21 cellular contexts compared by ENCODE assay signal in the genomic region with DNA sequence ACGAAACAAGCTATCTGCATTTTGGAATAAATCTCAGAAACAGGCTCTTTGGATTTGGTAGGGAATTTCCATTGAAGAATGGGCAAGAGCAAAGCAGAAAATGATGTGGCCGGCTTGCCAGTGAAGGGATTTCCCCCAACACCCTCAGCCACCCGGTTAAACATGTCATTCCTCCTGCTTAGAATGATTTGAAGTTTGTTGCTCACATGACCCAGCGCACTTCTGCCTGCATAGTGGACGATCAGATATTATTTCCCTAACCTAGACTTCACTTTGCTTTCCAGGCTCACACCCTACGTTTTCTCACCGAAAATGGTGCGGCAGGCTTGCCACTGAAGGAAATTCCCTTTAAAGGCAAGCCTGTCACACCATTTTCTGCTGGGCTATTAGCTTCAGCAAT.
A peak's percentile ranks its signal among the peaks of the same experiment; 100 is the strongest.
DNase-seq lines count a peak whose midpoint lies in the region; ATAC-seq and TF ChIP-seq lines count a peak whose summit lies in the region.
"Had no signal": no experiment of that assay in that cellular context is flagged by ENCODE, and none has a peak within 500 bp of the region (broad histone marks: within the 10 kb centered on the region; RNA-seq: fewer than 3 reads in every experiment).

No MANE protein-coding gene starts in this region.

- peaks cover 5% of the 10 kb centered on the region; the same call in 1 of the 2 replicates for H4K20me1 ChIP-seq in IMR-90 (ENCODE audit: insufficient read depth, low read length)

- TF ChIP-seq RAD21 in IMR-90 (IDR thresholded peaks at IDR 0.05; ENCODE audit: low read length): no peak

- H3K9me3 ChIP-seq in IMR-90 (ENCODE audit: control insufficient read depth, insufficient read depth, low read length): no peaks in the 10 kb centered on the region
- H3K9me3 ChIP-seq: Caco-2 had no signal

- no peak overlapping the region for H3K4me3 ChIP-seq in IMR-90 (ENCODE audit: insufficient read depth, low read depth, low read length)

- H3K18ac ChIP-seq in IMR-90 (ENCODE audit: low read depth, low read length): peak overlapping the region; percentile 57; the same call in 1 of the 2 replicates

- no peak overlapping the region for H2AK9ac ChIP-seq in IMR-90 (replicated peaks; ENCODE audit: low read depth, low read length, poor library complexity)

- H4K91ac ChIP-seq in IMR-90 (ENCODE audit: insufficient read depth, low read depth, low read length): peak overlapping the region; percentile 35; the same call in 1 of the 2 replicates

- H3K27me3 ChIP-seq in IMR-90 (ENCODE audit: control insufficient read depth, insufficient read depth, low read length): no peaks in the 10 kb centered on the region

- peaks cover 11% of the 10 kb centered on the region for H3K4me1 ChIP-seq in IMR-90 (ENCODE audit: control insufficient read depth, insufficient read depth, low read length)
- H3K4me1 ChIP-seq: Caco-2 had no signal

- H3K4ac ChIP-seq in IMR-90 (ENCODE audit: low read depth, low read length): peak overlapping the region; percentile 9; the same call in 1 of the 2 replicates

- WGBS in IMR-90 (ENCODE audit: extremely low coverage in 2 of 2, insufficient read length in 1 of 2), 2 experiments: no CpG with 5 or more reads among the region's 8 CpGs

- TF ChIP-seq CTCF in IMR-90 (conservative IDR thresholded peaks at IDR 0.05; ENCODE audit: low read depth, low read length) (no peak), chondrocyte (IDR thresholded peaks at IDR 0.05) (no peak), nephron progenitor cell (IDR thresholded peaks at IDR 0.05) (no peak)

- H3K27ac ChIP-seq in IMR-90 (ENCODE audit: insufficient read depth, low read length): peak overlapping the region; percentile 23; the same call in 1 of the 2 replicates
- H3K27ac ChIP-seq: C4-2B had no signal

- H3K9me3 Mint-ChIP-seq in chondrocyte (ENCODE audit: low read depth) (no peaks in the 10 kb centered on the region), nephron progenitor cell (no peaks in the 10 kb centered on the region)
- H3K9me3 Mint-ChIP-seq in activated naive CD4-positive, alpha-beta T cell treated with anti-CD3 and anti-CD28 coated beads for 36 hours: peaks cover 5% of the 10 kb centered on the region
- H3K9me3 Mint-ChIP-seq: HFFc6 had no signal

- in situ Hi-C loops in IMR-90 (cut with MboI; ENCODE audit: low sequenced_read_pairs): no loop called here

- no peak overlapping the region for H2AFZ ChIP-seq in IMR-90 (replicated peaks; ENCODE audit: low read length, poor library complexity)

- H3K9ac ChIP-seq in IMR-90 (ENCODE audit: low read depth, low read length): no peak overlapping the region

- no peak for ATAC-seq in IMR-90 (ENCODE audit: low read depth)
- ATAC-seq: HCT116 had no signal

- DNase-seq in IMR-90: no peak
- no peak for DNase-seq in chondrocyte (ENCODE audit: low spot score)
- no peak for DNase-seq in nephron progenitor cell
- no peak for DNase-seq in AG20443 (ENCODE audit: low spot score)
- no peak for DNase-seq in SIG-M5 treated with dmso at 0.1 percent for 504 hours (lab: John Stamatoyannopoulos, UW; ENCODE audit: unreplicated experiment)
- DNase-seq in DMS53 treated with DMSO at 0.1 percent for 48 hours (lab: John Stamatoyannopoulos, UW; ENCODE audit: unreplicated experiment): no peak
- no peak for DNase-seq in activated naive CD4-positive, alpha-beta T cell treated with anti-CD3 and anti-CD28 coated beads for 36 hours
- DNase-seq: ACHN; AML-193; Caco-2; CD4-positive, alpha-beta T cell; DMS153; DMS79 treated with DMSO at 0.1 percent for 48 hours; GF-D8; GOT3; H7; HFFc6; KBM-7 had no signal

- peaks cover 6% of the 10 kb centered on the region; the same call in 1 of the 2 replicates for H3K9me1 ChIP-seq in IMR-90 (ENCODE audit: insufficient read depth, low read length)

- H4K8ac ChIP-seq in IMR-90 (ENCODE audit: low read depth in 2 of 2, low read length in 2 of 2): peak overlapping the region; percentile 2 to 42; a peak in 1 of 4 replicates

- H3K23ac ChIP-seq in IMR-90 (ENCODE audit: low read depth, low read length): no peak overlapping the region

- H2BK5ac ChIP-seq in IMR-90 (ENCODE audit: low read depth, low read length, poor library complexity, severe bottlenecking): no peak overlapping the region

- no peak overlapping the region; the same call in 2 of the 3 replicates for H2BK15ac ChIP-seq in IMR-90 (ENCODE audit: low read depth, low read length)

- TF ChIP-seq POLR2A in IMR-90 (IDR thresholded peaks at IDR 0.05; ENCODE audit: low read depth, low read length): no peak

- H2BK120ac ChIP-seq in IMR-90 (ENCODE audit: low read depth, low read length): peak overlapping the region; percentile 12; the same call in 1 of the 2 replicates

- peaks cover 49% of the 10 kb centered on the region for H3K36me3 Mint-ChIP-seq in chondrocyte (ENCODE audit: low read depth)
- peaks cover 88% of the 10 kb centered on the region for H3K36me3 Mint-ChIP-seq in nephron progenitor cell (ENCODE audit: low read depth)
- no peaks in the 10 kb centered on the region for H3K36me3 Mint-ChIP-seq in activated naive CD4-positive, alpha-beta T cell treated with anti-CD3 and anti-CD28 coated beads for 36 hours (ENCODE audit: low read depth)

- no peak overlapping the region for H3K4me2 ChIP-seq in IMR-90 (ENCODE audit: low read depth, low read length)

- H4K5ac ChIP-seq in IMR-90 (ENCODE audit: low read depth, low read length): peak overlapping the region; percentile 39; the same call in 1 of the 2 replicates

- H2AK5ac ChIP-seq in IMR-90 (ENCODE audit: low read depth, low read length): peak overlapping the region; percentile 57; the same call in 1 of the 2 replicates

- H3K27me3 Mint-ChIP-seq in chondrocyte (ENCODE audit: low read depth): no peaks in the 10 kb centered on the region
- H3K27me3 Mint-ChIP-seq in nephron progenitor cell (ENCODE audit: low read depth, poor library complexity): no peaks in the 10 kb centered on the region
- no peaks in the 10 kb centered on the region for H3K27me3 Mint-ChIP-seq in activated naive CD4-positive, alpha-beta T cell treated with anti-CD3 and anti-CD28 coated beads for 36 hours (ENCODE audit: low read depth)
- H3K27me3 Mint-ChIP-seq: CD4-positive, alpha-beta T cell; IgD-negative memory B cell had no signal

- H3K27ac Mint-ChIP-seq in chondrocyte (ENCODE audit: unreplicated experiment): peak overlapping the region; percentile 75
- peak overlapping the region; percentile 92 for H3K27ac Mint-ChIP-seq in nephron progenitor cell
- no peak overlapping the region for H3K27ac Mint-ChIP-seq in activated naive CD4-positive, alpha-beta T cell treated with anti-CD3 and anti-CD28 coated beads for 36 hours
- H3K27ac Mint-ChIP-seq: CD4-positive, alpha-beta T cell; IgD-negative memory B cell had no signal

- CTCF ChIA-PET in IMR-90 (lab: Yijun Ruan, JAX): no interaction called here
- CTCF ChIA-PET in activated naive CD4-positive, alpha-beta T cell treated with anti-CD3 and anti-CD28 coated beads for 36 hours (lab: Charles Lee): no interaction called here

- H3K4me3 Mint-ChIP-seq in chondrocyte (ENCODE audit: unreplicated experiment) (no peak overlapping the region), nephron progenitor cell (no peak overlapping the region)
- no peak overlapping the region for H3K4me3 Mint-ChIP-seq in activated naive CD4-positive, alpha-beta T cell treated with anti-CD3 and anti-CD28 coated beads for 36 hours
- H3K4me3 Mint-ChIP-seq: CD4-positive, alpha-beta T cell; IgD-negative memory B cell had no signal

- peaks cover 39% of the 10 kb centered on the region for H3K36me3 ChIP-seq in IMR-90 (ENCODE audit: control insufficient read depth, insufficient read depth, low read length)

- BruUV-seq in IMR-90 (replicated peaks; lab: Mats Ljungman, UMichigan): no TSS peak

- POLR2A ChIA-PET in IMR-90 (lab: Charles Lee; ENCODE audit: unreplicated experiment): no interaction called here

- no peak overlapping the region for H3K56ac ChIP-seq in IMR-90 (ENCODE audit: extremely low read depth, insufficient read depth, low read length)

- H3K4me1 Mint-ChIP-seq in chondrocyte (ENCODE audit: low read depth): peaks cover 59% of the 10 kb centered on the region
- peaks cover 8% of the 10 kb centered on the region for H3K4me1 Mint-ChIP-seq in nephron progenitor cell
- H3K4me1 Mint-ChIP-seq in activated naive CD4-positive, alpha-beta T cell treated with anti-CD3 and anti-CD28 coated beads for 36 hours (ENCODE audit: low read depth): no peaks in the 10 kb centered on the region
- H3K4me1 Mint-ChIP-seq: IgD-negative memory B cell had no signal

- 0 out of 2 replicates have a peak overlapping the region, but pooled peaks have one; percentile 15 for H2BK20ac ChIP-seq in IMR-90 (ENCODE audit: low read depth, low read length)

- H3K79me1 ChIP-seq in IMR-90 (ENCODE audit: low read depth in 1 of 2, low read length in 2 of 2): peaks cover 9 to 21% of the 10 kb centered on the region in 2 experiments

- dilution Hi-C loops in IMR-90 (cut with HindIII; ENCODE audit: low sequenced_read_pairs, unreplicated experiment): no loop called here

- H3K14ac ChIP-seq in IMR-90 (replicated peaks; ENCODE audit: low read depth, low read length): 0 out of 2 replicates have a peak overlapping the region, but pooled peaks have one; percentile 15

- intact Hi-C loops in IMR-90 (cut with micrococcal nuclease): loop anchor here (10.0 kb wide), 1 partner anchor 856 kb away; no protein-coding TSS in a partner anchor
- intact Hi-C loops in activated naive CD4-positive, alpha-beta T cell treated with anti-CD3 and anti-CD28 coated beads for 36 hours (cut with micrococcal nuclease): no loop called here

TF ChIP-seq in IMR-90, 13 proteins besides CTCF, POLR2A, EP300 and RAD21 (continues in another document):
- TF ChIP-seq CEBPB (IDR thresholded peaks at IDR 0.05; ENCODE audit: low read depth, low read length) (no peak), FOS (IDR thresholded peaks at IDR 0.05; ENCODE audit: low read depth, low read length) (no peak), RFX5 (IDR thresholded peaks at IDR 0.05; ENCODE audit: low read depth, low read length) (no peak), NFE2L2 (IDR thresholded peaks at IDR 0.05; ENCODE audit: low read depth, low read length) (no peak)
- TF ChIP-seq, protein P1, sequence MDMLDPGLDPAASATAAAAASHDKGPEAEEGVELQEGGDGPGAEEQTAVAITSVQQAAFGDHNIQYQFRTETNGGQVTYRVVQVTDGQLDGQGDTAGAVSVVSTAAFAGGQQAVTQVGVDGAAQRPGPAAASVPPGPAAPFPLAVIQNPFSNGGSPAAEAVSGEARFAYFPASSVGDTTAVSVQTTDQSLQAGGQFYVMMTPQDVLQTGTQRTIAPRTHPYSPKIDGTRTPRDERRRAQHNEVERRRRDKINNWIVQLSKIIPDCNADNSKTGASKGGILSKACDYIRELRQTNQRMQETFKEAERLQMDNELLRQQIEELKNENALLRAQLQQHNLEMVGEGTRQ (IDR thresholded peaks at IDR 0.05; ENCODE audit: low read depth, low read length): no peak
